16 cellular contexts compared by ENCODE assay signal in genomic region chr16:50304467-50305440, GRCh38. TPM values are rescaled to one million over a fixed set of nuclear protein-coding genes. Genes with fewer than 3 reads are reported as not detected.
A peak's percentile ranks its signal among the peaks of the same experiment; 100 is the strongest.
DNase-seq lines count a peak whose midpoint lies in the region; ATAC-seq and TF ChIP-seq lines count a peak whose summit lies in the region.
"Had no signal": no experiment of that assay in that cellular context is flagged by ENCODE, and none has a peak within 500 bp of the region (broad histone marks: within the 10 kb centered on the region; RNA-seq: fewer than 3 reads in every experiment).

No MANE protein-coding gene starts in this region.

- no peaks in the 10 kb centered on the region for H3K9me3 ChIP-seq in endodermal cell (ENCODE audit: control insufficient read depth, low read length)
- H3K9me3 ChIP-seq: neutrophil had no signal

- CTCF ChIA-PET in activated CD8-positive, alpha-beta memory T cell treated with anti-CD3 and anti-CD28 coated beads, Interleukin-2, amount 10 ng/mL, durations not matched to agents 7 days and 5 days (lab: Charles Lee), result interaction anchor here (0.6 kb wide), 1 partner anchor 10 kb away, joined by 3 read pairs; no protein-coding TSS in a partner anchor

- ATAC-seq in activated CD8-positive, alpha-beta memory T cell treated with anti-CD3 and anti-CD28 coated beads, Interleukin-2, amount 10 ng/mL, durations not matched to agents 7 days and 5 days, result no peak
- no peak for ATAC-seq in HG02571 (IDR thresholded peaks at IDR 0.05; ENCODE audit: unreplicated experiment)
- ATAC-seq in HG02870 (IDR thresholded peaks at IDR 0.05; ENCODE audit: unreplicated experiment), result no peak

- no peak overlapping the region for H3K4me3 Mint-ChIP-seq in activated CD8-positive, alpha-beta memory T cell treated with anti-CD3 and anti-CD28 coated beads, Interleukin-2, amount 10 ng/mL, durations not matched to agents 7 days and 5 days
- H3K4me3 Mint-ChIP-seq in endodermal cell, result no peak overlapping the region
- H3K4me3 Mint-ChIP-seq: stimulated activated memory B cell treated with anti-CD40 and anti-IgM and Interleukin-4, amounts not matched to agents 10 μg/mL and 1 μg/mL and 100 μg/mL, for 72 hours had no signal

- no peaks in the 10 kb centered on the region for H3K4me1 Mint-ChIP-seq in activated CD8-positive, alpha-beta memory T cell treated with anti-CD3 and anti-CD28 coated beads, Interleukin-2, amount 10 ng/mL, durations not matched to agents 7 days and 5 days
- peaks cover 6% of the 10 kb centered on the region for H3K4me1 Mint-ChIP-seq in endodermal cell

- H3K9me3 Mint-ChIP-seq in activated CD8-positive, alpha-beta memory T cell treated with anti-CD3 and anti-CD28 coated beads, Interleukin-2, amount 10 ng/mL, durations not matched to agents 7 days and 5 days (ENCODE audit: low read depth), result no peaks in the 10 kb centered on the region
- no peaks in the 10 kb centered on the region for H3K9me3 Mint-ChIP-seq in endodermal cell
- H3K9me3 Mint-ChIP-seq: stimulated activated memory B cell treated with anti-CD40 and anti-IgM and Interleukin-4, amounts not matched to agents 10 μg/mL and 1 μg/mL and 100 μg/mL, for 72 hours had no signal

- no peaks in the 10 kb centered on the region for H3K4me1 ChIP-seq in endodermal cell (ENCODE audit: control insufficient read depth, insufficient read depth, low read length)

- no peak overlapping the region for H3K27ac Mint-ChIP-seq in activated CD8-positive, alpha-beta memory T cell treated with anti-CD3 and anti-CD28 coated beads, Interleukin-2, amount 10 ng/mL, durations not matched to agents 7 days and 5 days
- H3K27ac Mint-ChIP-seq in endodermal cell, result no peak overlapping the region
- H3K27ac Mint-ChIP-seq: stimulated activated memory B cell treated with anti-CD40 and anti-IgM and Interleukin-4, amounts not matched to agents 10 μg/mL and 1 μg/mL and 100 μg/mL, for 72 hours had no signal

- peak; percentile 38 for DNase-seq in activated CD8-positive, alpha-beta memory T cell treated with anti-CD3 and anti-CD28 coated beads, Interleukin-2, amount 50 U/mL, for 48 hours
- no peak for DNase-seq in activated CD8-positive, alpha-beta memory T cell treated with anti-CD3 and anti-CD28 coated beads, Interleukin-2, amount 10 ng/mL, durations not matched to agents 7 days and 5 days
- DNase-seq in D341Med (ENCODE audit: low spot score), result peak; percentile 17
- DNase-seq in endodermal cell, result peak; percentile 36
- peak; percentile 76 for DNase-seq in posterior vena cava (ENCODE audit: low spot score)
- no peak for DNase-seq in NCI-H2081 (lab: John Stamatoyannopoulos, UW)
- DNase-seq: ACHN, COR-L47, KBM-7, NCI-H1048, RPMI8226 had no signal

- WGBS in endodermal cell (ENCODE audit: insufficient coverage in 1 of 2, insufficient read length in 1 of 2), 2 experiments, result 90% methylated on average over 18 to 24 of the region's 25 CpGs

- H3K36me3 Mint-ChIP-seq in activated CD8-positive, alpha-beta memory T cell treated with anti-CD3 and anti-CD28 coated beads, Interleukin-2, amount 10 ng/mL, durations not matched to agents 7 days and 5 days, result peaks cover 16% of the 10 kb centered on the region
- H3K36me3 Mint-ChIP-seq in endodermal cell (ENCODE audit: low read depth), result peaks cover 4% of the 10 kb centered on the region

- no peak for TF ChIP-seq CTCF in endodermal cell (conservative IDR thresholded peaks at IDR 0.05)

- H3K27ac ChIP-seq in endodermal cell (ENCODE audit: low read depth, low read length), result no peak overlapping the region
- H3K27ac ChIP-seq: neutrophil had no signal

- H3K4me3 ChIP-seq in endodermal cell (ENCODE audit: low read length), result no peak overlapping the region
- H3K4me3 ChIP-seq: skin epidermis had no signal

- H3K27me3 ChIP-seq in endodermal cell (ENCODE audit: control insufficient read depth, insufficient read depth, low read length, poor library complexity, severe bottlenecking), result no peaks in the 10 kb centered on the region
- H3K27me3 ChIP-seq: neutrophil had no signal

- H3K36me3 ChIP-seq in endodermal cell (ENCODE audit: control insufficient read depth, insufficient read depth, low read length), result no peaks in the 10 kb centered on the region

- intact Hi-C loops in posterior vena cava (cut with DNase I), result no loop called here

- H3K27me3 Mint-ChIP-seq in activated CD8-positive, alpha-beta memory T cell treated with anti-CD3 and anti-CD28 coated beads, Interleukin-2, amount 10 ng/mL, durations not matched to agents 7 days and 5 days, result no peaks in the 10 kb centered on the region
- no peaks in the 10 kb centered on the region for H3K27me3 Mint-ChIP-seq in endodermal cell (ENCODE audit: insufficient read depth)
- H3K27me3 Mint-ChIP-seq: stimulated activated memory B cell treated with anti-CD40 and anti-IgM and Interleukin-4, amounts not matched to agents 10 μg/mL and 1 μg/mL and 100 μg/mL, for 72 hours had no signal

- no peak overlapping the region for H3K9ac ChIP-seq in endodermal cell (ENCODE audit: extremely low read depth, low read length, poor library complexity, severe bottlenecking)

RNA-seq across cellular contexts. Expression of gene ADCY7, which starts 38.4 kb away (rescaled TPM):
- total RNA-seq in activated CD8-positive, alpha-beta memory T cell treated with anti-CD3 and anti-CD28 coated beads, Interleukin-2, amount 10 ng/mL, durations not matched to agents 7 days and 5 days, result 100 to 1,000 TPM; 131 to 232 TPM
- total RNA-seq in endodermal cell, result 10 to 100 TPM; 30.1 to 37.2 TPM
- polyA plus RNA-seq in endodermal cell (2013, experiment 1 of 2), result 6.1 TPM
- 5.2 TPM for polyA plus RNA-seq in endodermal cell (2013, experiment 2 of 2)
- total RNA-seq in posterior vena cava, result 10 to 100 TPM; 31.3 to 50.2 TPM

Comparison
In these comparisons a context has a peak if more than half of its experiments do, and no peak if none do; other contexts are left out.
1. DNase-seq: peak in activated CD8-positive, alpha-beta memory T cell treated with anti-CD3 and anti-CD28 coated beads, Interleukin-2, amount 50 U/mL, for 48 hours (single experiment), D341Med (single experiment), endodermal cell (single experiment) and posterior vena cava (single experiment); none in activated CD8-positive, alpha-beta memory T cell treated with anti-CD3 and anti-CD28 coated beads, Interleukin-2, amount 10 ng/mL, durations not matched to agents 7 days and 5 days (single experiment) and NCI-H2081 (0 of 2).